ENCODE assay signal across 1 cellular context in genomic region chr1:44792736-44793502, GRCh38.
TF ChIP-seq lines count a peak whose summit lies in the region.

No MANE protein-coding gene starts in this region.

TF ChIP-seq in HepG2, 621 proteins besides CTCF, POLR2A, EP300 and RAD21:
- TF ChIP-seq FOXP1 (IDR thresholded peaks at IDR 0.05) (0 out of 2 replicates have a peak, but pooled peaks have one; percentile 7), FOXP1 (CRISPR knock-in tag; IDR thresholded peaks at IDR 0.05) (no peak), MYC (CRISPR knock-in tag; IDR thresholded peaks at IDR 0.05; ENCODE audit: borderline replicate concordance) (0 out of 2 replicates have a peak, but pooled peaks have one; percentile 0), ZNF770 (CRISPR knock-in tag; IDR thresholded peaks at IDR 0.05) (peak; percentile 45; the same call in 1 of the 2 replicates), CENPX (CRISPR knock-in tag; IDR thresholded peaks at IDR 0.05) (no peak)
TF ChIP-seq in HepG2: peak in this region for 3.
